In the genomic region with DNA sequence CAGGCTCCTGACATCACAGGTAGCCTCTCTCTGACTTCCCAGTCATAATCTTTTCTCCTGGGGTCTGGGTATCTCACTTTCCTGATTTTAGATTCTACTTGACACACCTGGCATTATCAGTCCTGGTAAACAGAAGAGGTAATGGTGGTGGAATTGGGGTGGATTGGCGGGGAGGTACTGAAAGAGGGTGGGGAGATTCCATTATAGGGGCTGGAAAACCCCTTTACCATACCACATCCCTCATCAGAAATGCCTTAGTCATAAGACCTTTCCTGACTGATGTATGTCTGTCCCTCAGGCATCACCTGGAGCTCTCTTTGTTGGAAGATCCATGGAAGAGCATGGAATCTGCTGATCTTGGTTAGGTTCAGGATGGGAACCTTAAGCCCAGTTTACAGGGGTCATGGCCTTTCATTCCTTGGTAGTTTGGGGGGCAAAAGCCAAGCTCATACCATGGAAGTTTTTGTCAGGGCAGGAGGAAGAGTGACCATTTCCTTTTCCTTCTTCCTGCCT, we compare ENCODE assay signal across 1 cellular context.
TF ChIP-seq lines count a peak whose summit lies in the region.

No MANE protein-coding gene starts in this region.

TF ChIP-seq in K562, 482 proteins besides CTCF, POLR2A, EP300 and RAD21:
- TF ChIP-seq ZNF436 (CRISPR knock-in tag; IDR thresholded peaks at IDR 0.05), result 0 out of 2 replicates have a peak, but pooled peaks have one; percentile 11
- peak; percentile 9; the same call in 1 of the 2 replicates for TF ChIP-seq NCOR1 (IDR thresholded peaks at IDR 0.05)
- TF ChIP-seq C11orf30 (IDR thresholded peaks at IDR 0.05; ENCODE audit: low read depth), result no peak
